1 cellular context compared by ENCODE assay signal in the genomic region with DNA sequence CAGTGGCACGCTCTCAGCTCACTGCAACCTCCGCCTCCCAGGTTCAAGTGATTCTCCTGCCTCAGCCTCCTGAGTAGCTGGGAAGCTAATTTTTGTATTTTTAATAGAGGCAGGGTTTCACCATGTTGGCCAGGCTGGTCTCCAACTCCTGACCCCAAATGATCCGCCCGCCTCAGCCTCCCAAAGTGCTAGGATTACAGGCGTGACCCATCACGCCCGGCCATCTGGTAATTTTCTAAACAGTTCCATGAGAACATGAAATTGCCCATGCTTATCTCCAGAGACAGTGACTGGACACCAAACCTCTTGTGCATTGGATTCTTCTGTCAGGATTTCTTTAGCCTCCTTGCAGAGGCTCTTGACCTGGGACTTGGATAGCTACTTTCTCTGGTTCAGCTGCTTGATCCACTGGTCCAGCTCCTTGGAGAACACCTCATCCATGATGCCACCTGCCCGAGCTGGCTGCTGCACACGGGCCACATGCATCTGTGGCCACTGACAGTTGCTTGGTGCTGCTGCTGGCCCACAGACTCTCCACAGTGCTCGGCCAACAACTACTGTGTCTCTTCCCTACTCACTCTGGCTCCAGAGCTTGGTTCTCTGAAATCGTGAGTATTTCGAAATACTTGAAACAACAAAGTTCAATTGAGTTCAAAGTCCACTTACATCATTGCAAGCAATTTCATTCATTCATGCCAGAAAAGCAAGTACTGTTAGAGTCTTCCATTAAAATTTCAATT.
TF ChIP-seq lines count a peak whose summit lies in the region.

No MANE protein-coding gene starts in this region.

TF ChIP-seq in K562, 482 proteins besides CTCF, POLR2A, EP300 and RAD21 (continued from another document):
- TF ChIP-seq ZNF592 (IDR thresholded peaks at IDR 0.05), result peak; percentile 66; the same call in 1 of the 2 replicates
- TF ChIP-seq TAL1 (IDR thresholded peaks at IDR 0.05), result peak; percentile 95
- no peak for TF ChIP-seq ELF1 (tag; IDR thresholded peaks at IDR 0.05)
- TF ChIP-seq ZNF431 (CRISPR knock-in tag; IDR thresholded peaks at IDR 0.05), result no peak
- 0 out of 2 replicates have a peak, but pooled peaks have one; percentile 39 for TF ChIP-seq KHSRP (IDR thresholded peaks at IDR 0.05)
- TF ChIP-seq ETV6 (IDR thresholded peaks at IDR 0.05; ENCODE audit: borderline replicate concordance in 1 of 2, low read depth in 2 of 2, low read length in 1 of 2), result no peak
- no peak for TF ChIP-seq ETV6 (CRISPR knock-in tag; IDR thresholded peaks at IDR 0.05; ENCODE audit: borderline replicate concordance)
- TF ChIP-seq ZNF512 (tag; IDR thresholded peaks at IDR 0.05), result no peak
- TF ChIP-seq CEBPB (tag; IDR thresholded peaks at IDR 0.05), result peak; percentile 97
- TF ChIP-seq RHOXF2B (CRISPR knock-in tag; conservative IDR thresholded peaks at IDR 0.05), result no peak
